ENCODE assay signal across 12 cellular contexts in the genomic region with DNA sequence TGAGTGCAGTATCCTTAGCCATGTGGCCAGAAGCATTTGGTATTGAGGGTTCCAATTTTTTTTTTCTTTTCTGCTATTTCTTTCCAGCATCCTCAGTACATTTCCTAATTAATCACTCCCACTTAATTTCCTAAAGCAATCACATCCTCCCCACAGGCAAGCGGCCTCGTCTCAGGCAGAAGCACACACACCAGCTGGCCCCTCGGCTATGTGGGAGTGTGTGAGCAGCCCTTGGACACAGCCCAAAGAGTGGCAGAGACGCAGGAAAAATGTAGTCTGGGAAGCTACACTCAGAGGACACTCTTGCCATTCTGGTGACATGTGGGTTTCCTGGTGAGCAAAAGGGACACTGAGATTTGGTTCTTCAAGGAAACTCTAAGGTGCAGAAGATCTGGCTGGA. TPM values are rescaled to one million over a fixed set of nuclear protein-coding genes. Genes with fewer than 3 reads are reported as not detected.
"Had no signal": no experiment of that assay in that cellular context is flagged by ENCODE, and none has a peak within 500 bp of the region (broad histone marks: within the 10 kb centered on the region; RNA-seq: fewer than 3 reads in every experiment).

No MANE protein-coding gene starts in this region.

- ATAC-seq: body of pancreas; esophagus mucosa; natural killer cell; stimulated activated naive CD8-positive, alpha-beta T cell treated with anti-CD3 and anti-CD28 coated beads, Interleukin-15, amount 100 ng/mL, for 72 hours had no signal

- DNase-seq: activated CD4-positive, alpha-beta T cell treated with anti-CD3 and anti-CD28 coated beads, Interleukin-2, amount 50 U/mL, for 1 hour; activated CD4-positive, CD25-positive, alpha-beta regulatory T cell; activated naive CD4-positive, alpha-beta T cell treated with anti-CD3 and anti-CD28 coated beads, Interleukin-2, amount 50 U/mL, for 16 hours; body of pancreas; immature natural killer cell; mammary epithelial cell; natural killer cell; stimulated activated CD4-positive, alpha-beta T cell treated with anti-CD3 and anti-CD28 coated beads, Interleukin-15, amount 100 ng/mL, for 24 hours; stimulated activated CD4-positive, alpha-beta T cell treated with anti-CD3 and anti-CD28 coated beads, Interleukin-4, amount 100 ng/mL, for 24 hours; stimulated activated naive CD8-positive, alpha-beta T cell treated with anti-CD3 and anti-CD28 coated beads, Interleukin-15, amount 100 ng/mL, for 72 hours had no signal

RNA-seq across cellular contexts. Expression of a gene that starts 20.7 kb away (rescaled TPM):
- total RNA-seq: dermis microvascular lymphatic vessel endothelial cell had no signal
